12 cellular contexts compared by ENCODE assay signal in the genomic region with DNA sequence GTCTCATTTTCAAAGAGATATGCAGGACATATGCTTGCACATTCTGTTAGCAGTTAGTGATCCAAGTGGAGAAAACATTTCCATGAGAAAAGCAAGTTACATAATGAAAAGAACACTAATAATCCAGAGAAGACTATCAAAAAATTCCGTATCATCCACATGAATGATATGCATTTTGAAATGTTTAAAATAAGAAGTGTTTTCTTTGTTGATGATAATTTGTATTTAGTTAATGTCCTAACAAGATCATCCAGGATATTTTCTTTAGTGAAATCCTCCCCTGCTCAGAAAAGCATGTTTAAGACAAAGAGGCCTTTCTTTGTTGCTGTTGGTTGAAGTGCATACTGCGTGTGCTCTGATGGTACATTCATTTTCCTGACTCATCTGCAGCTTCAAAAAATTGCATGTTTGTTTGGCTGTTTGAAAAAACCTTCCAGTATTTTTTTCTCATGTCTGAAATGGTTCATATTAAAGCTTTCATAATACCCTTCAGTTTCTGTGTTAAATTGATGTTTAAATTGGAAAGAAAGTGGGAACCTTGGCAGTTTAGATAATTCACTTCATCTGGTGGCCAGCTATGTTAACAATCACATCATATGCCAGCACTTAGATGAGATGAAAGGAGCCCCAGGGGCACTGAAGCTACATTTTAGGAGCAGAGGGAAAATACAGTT.
A peak's percentile ranks its signal among the peaks of the same experiment; 100 is the strongest.
DNase-seq lines count a peak whose midpoint lies in the region; ATAC-seq and TF ChIP-seq lines count a peak whose summit lies in the region.
"Had no signal": no experiment of that assay in that cellular context is flagged by ENCODE, and none has a peak within 500 bp of the region (broad histone marks: within the 10 kb centered on the region; RNA-seq: fewer than 3 reads in every experiment).

No MANE protein-coding gene starts in this region.

- H3K9me3 Mint-ChIP-seq in mesothelial cell of epicardium, result peaks cover 6% of the 10 kb centered on the region
- H3K9me3 Mint-ChIP-seq: WTC11 had no signal

- no peak overlapping the region for H3K9ac ChIP-seq in BLaER1

- no peak for TF ChIP-seq CTCF in mesothelial cell of epicardium (IDR thresholded peaks at IDR 0.05; ENCODE audit: unreplicated experiment)
- no peak for TF ChIP-seq CTCF in hepatocyte (IDR thresholded peaks at IDR 0.05; ENCODE audit: poor library complexity)

- DNase-seq in NCI-H1092 treated with DMSO at 0.1 percent for 48 hours (lab: John Stamatoyannopoulos, UW) (peak; percentile 74), cerebellar cortex (ENCODE audit: low spot score) (peak; percentile 80), mesothelial cell of epicardium (ENCODE audit: low spot score in 2 of 2, unreplicated experiment in 2 of 2) (no peak), A172 (ENCODE audit: low spot score) (no peak), hepatocyte (ENCODE audit: low spot score) (no peak)
- no peak for DNase-seq in effector CD8-positive, alpha-beta T cell (lab: John Stamatoyannopoulos, UW)
- DNase-seq: CD8-positive, alpha-beta memory T cell; naive thymus-derived CD8-positive, alpha-beta T cell; stimulated activated naive CD4-positive, alpha-beta T cell had no signal

- peak overlapping the region; percentile 40 for H3K27ac Mint-ChIP-seq in mesothelial cell of epicardium
- H3K27ac Mint-ChIP-seq: CD8-positive, alpha-beta memory T cell; naive thymus-derived CD8-positive, alpha-beta T cell; WTC11 had no signal

- H3K9me2 ChIP-seq in hepatocyte (replicated peaks; ENCODE audit: insufficient read depth), result no peaks in the 10 kb centered on the region

- no peak for ATAC-seq in GM19455 (IDR thresholded peaks at IDR 0.05; ENCODE audit: unreplicated experiment)
- ATAC-seq: naive thymus-derived CD8-positive, alpha-beta T cell; WTC11 had no signal

- WGBS in hepatocyte (ENCODE audit: low lambda C conversion rate, missing lambda C conversion rate), result 92% methylated on average over 2 of the region's 2 CpGs

- H3K27me3 Mint-ChIP-seq in mesothelial cell of epicardium (ENCODE audit: low read depth), result no peaks in the 10 kb centered on the region
- H3K27me3 Mint-ChIP-seq: CD8-positive, alpha-beta memory T cell had no signal

- H3K36me3 ChIP-seq in BLaER1 (no peaks in the 10 kb centered on the region), hepatocyte (replicated peaks; ENCODE audit: insufficient read depth, low read depth) (no peaks in the 10 kb centered on the region)

- peak overlapping the region; percentile 40; the same call in 1 of the 2 replicates for H3K4me2 ChIP-seq in BLaER1
- H3K4me2 ChIP-seq in hepatocyte, result no peak overlapping the region

- no peaks in the 10 kb centered on the region for H3K36me3 Mint-ChIP-seq in mesothelial cell of epicardium
- H3K36me3 Mint-ChIP-seq: CD8-positive, alpha-beta memory T cell; naive thymus-derived CD8-positive, alpha-beta T cell; WTC11 had no signal

- H3K4me3 Mint-ChIP-seq in mesothelial cell of epicardium, result no peak overlapping the region
- H3K4me3 Mint-ChIP-seq: CD8-positive, alpha-beta memory T cell; naive thymus-derived CD8-positive, alpha-beta T cell; WTC11 had no signal

- no peak overlapping the region for H3K27ac ChIP-seq in BLaER1
- H3K27ac ChIP-seq in hepatocyte, result no peak overlapping the region

- H3K9me3 ChIP-seq in BLaER1, result peaks cover 4% of the 10 kb centered on the region; the same call in 1 of the 2 replicates
- H3K9me3 ChIP-seq in hepatocyte (ENCODE audit: low read depth), result peaks cover 5% of the 10 kb centered on the region

- peaks cover 40% of the 10 kb centered on the region for H3K4me1 Mint-ChIP-seq in mesothelial cell of epicardium
- H3K4me1 Mint-ChIP-seq: CD8-positive, alpha-beta memory T cell; naive thymus-derived CD8-positive, alpha-beta T cell had no signal

- H3K4me1 ChIP-seq in BLaER1, result peaks cover 15% of the 10 kb centered on the region; the same call in 1 of the 2 replicates
- H3K4me1 ChIP-seq in hepatocyte (ENCODE audit: insufficient read depth), result peaks cover 10% of the 10 kb centered on the region

- H4K20me1 ChIP-seq in BLaER1, result no peaks in the 10 kb centered on the region
- no peaks in the 10 kb centered on the region for H4K20me1 ChIP-seq in hepatocyte (ENCODE audit: insufficient read depth, poor library complexity, severe bottlenecking)

- H3K79me2 ChIP-seq in hepatocyte, result no peaks in the 10 kb centered on the region

- no peak overlapping the region for H3K4me3 ChIP-seq in BLaER1
- no peak overlapping the region for H3K4me3 ChIP-seq in hepatocyte

- no peak overlapping the region for H2AFZ ChIP-seq in hepatocyte

- H3K27me3 ChIP-seq in BLaER1, result no peaks in the 10 kb centered on the region
- H3K27me3 ChIP-seq in hepatocyte, result no peaks in the 10 kb centered on the region

Comparison
In these comparisons a context has a peak if more than half of its experiments do, and no peak if none do; other contexts are left out.
1. DNase-seq: peak in NCI-H1092 treated with DMSO at 0.1 percent for 48 hours (single experiment) and cerebellar cortex (single experiment); none in mesothelial cell of epicardium (0 of 2), A172 (single experiment), effector CD8-positive, alpha-beta T cell (single experiment) and hepatocyte (single experiment).